ENCODE assay signal across 8 cellular contexts in the genomic region with DNA sequence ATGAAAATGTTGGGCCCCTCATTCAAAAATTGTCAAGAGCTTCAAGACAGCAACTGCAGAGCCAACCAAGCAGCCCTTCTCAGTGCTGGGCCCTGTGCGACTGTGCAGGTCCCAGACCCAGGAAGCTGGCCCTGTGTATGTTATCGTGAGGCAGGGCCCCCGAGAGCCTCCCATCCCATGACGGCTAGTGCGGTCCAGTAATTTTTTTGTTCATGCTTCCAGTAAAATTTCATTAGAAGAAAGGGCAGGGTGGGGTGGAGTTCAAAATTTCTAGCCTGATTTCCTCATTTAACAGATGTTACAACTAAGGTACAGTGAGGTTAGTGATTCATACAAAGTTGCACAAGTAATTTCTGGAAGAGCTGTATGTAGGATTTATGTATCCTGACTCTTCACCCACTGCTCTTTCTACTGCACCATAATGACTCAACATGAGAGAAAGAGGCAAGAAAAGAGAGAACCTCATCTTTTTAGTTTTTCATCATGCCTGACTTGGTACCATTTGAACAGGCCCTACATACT.
A peak's percentile ranks its signal among the peaks of the same experiment; 100 is the strongest.
DNase-seq lines count a peak whose midpoint lies in the region; ATAC-seq and TF ChIP-seq lines count a peak whose summit lies in the region.

No MANE protein-coding gene starts in this region.

- no peak for TF ChIP-seq CTCF in RWPE2 (IDR thresholded peaks at IDR 0.05; ENCODE audit: poor library complexity, severe bottlenecking)
- no peak for TF ChIP-seq CTCF in gastroesophageal sphincter (IDR thresholded peaks at IDR 0.05)
- no peak for TF ChIP-seq CTCF in tibial nerve (IDR thresholded peaks at IDR 0.05)

- H3K36me3 ChIP-seq in RWPE2 (ENCODE audit: low read depth) (no peaks in the 10 kb centered on the region), gastroesophageal sphincter (no peaks in the 10 kb centered on the region), tibial nerve (peaks cover 0 to 39% (median 0%) of the 10 kb centered on the region in 3 donors)

- H3K4me1 ChIP-seq in RWPE2 (ENCODE audit: insufficient read depth, poor library complexity, severe bottlenecking), result peaks cover 10% of the 10 kb centered on the region
- peaks cover 0 to 2% (median 0%) of the 10 kb centered on the region in 3 donors for H3K4me1 ChIP-seq in gastroesophageal sphincter
- peaks cover 0 to 23% (median 7%) of the 10 kb centered on the region in 4 donors for H3K4me1 ChIP-seq in tibial nerve

- TF ChIP-seq POLR2A in gastroesophageal sphincter (IDR thresholded peaks at IDR 0.05) (no peak), tibial nerve (IDR thresholded peaks at IDR 0.05) (no peak)

- peak; percentile 100 for ATAC-seq in RWPE2 (ENCODE audit: low read depth)
- peak; percentile 91 for ATAC-seq in gastroesophageal sphincter
- no peak for ATAC-seq in left lobe of liver

- H3K4me3 ChIP-seq in RWPE2 (ENCODE audit: severe bottlenecking) (no peak overlapping the region), gastroesophageal sphincter (no peak overlapping the region), tibial nerve (no peak overlapping the region)

- no peaks in the 10 kb centered on the region for H3K9me3 ChIP-seq in RWPE2 (ENCODE audit: severe bottlenecking)
- H3K9me3 ChIP-seq in gastroesophageal sphincter, result no peaks in the 10 kb centered on the region
- H3K9me3 ChIP-seq in tibial nerve, result no peaks in the 10 kb centered on the region

- peak; percentile 92 for DNase-seq in GM04503 (ENCODE audit: low read depth)
- peak; percentile 98 for DNase-seq in HCEC 1CT
- DNase-seq in RWPE2 (ENCODE audit: low spot score), result no peak
- no peak for DNase-seq in tibial nerve (ENCODE audit: low spot score in 2 of 2)
- DNase-seq in germinal center (ENCODE audit: low spot score), result no peak
- no peak for DNase-seq in COR-L47 (lab: John Stamatoyannopoulos, UW)
- DNase-seq in left lobe of liver (ENCODE audit: low spot score), result no peak

- TF ChIP-seq EP300 in gastroesophageal sphincter (IDR thresholded peaks at IDR 0.05) (no peak), tibial nerve (IDR thresholded peaks at IDR 0.05) (peak in 1 of 2 donors; percentile 44)

- no peak overlapping the region for H3K27ac ChIP-seq in RWPE2 (ENCODE audit: poor library complexity, severe bottlenecking)
- H3K27ac ChIP-seq in gastroesophageal sphincter, result peak overlapping the region in 3 of 4 donors; percentile 25 to 53 (median 44)
- H3K27ac ChIP-seq in tibial nerve, result peak overlapping the region in 3 of 4 donors; percentile 2 to 82 (median 63)

- 70% methylated on average over 5 of the region's 5 CpGs; no CpG with 5 or more reads in 1 of the 2 donors for WGBS in gastroesophageal sphincter (ENCODE audit: low coverage in 1 of 2), 2 donors
- 78 to 83% methylated on average over 5 of the region's 5 CpGs for WGBS in tibial nerve, 2 donors

- H3K27me3 ChIP-seq in RWPE2 (ENCODE audit: insufficient read depth, poor library complexity, severe bottlenecking) (no peaks in the 10 kb centered on the region), gastroesophageal sphincter (no peaks in the 10 kb centered on the region), tibial nerve (no peaks in the 10 kb centered on the region)

Comparison
In these comparisons a context has a peak if more than half of its experiments do, and no peak if none do; other contexts are left out.
1. DNase-seq: peak in GM04503 (single experiment) and HCEC 1CT (single experiment); none in RWPE2 (single experiment), tibial nerve (0 of 2), germinal center (single experiment), COR-L47 (single experiment) and left lobe of liver (single experiment).